ENCODE assay signal across 11 cellular contexts in the genomic region with DNA sequence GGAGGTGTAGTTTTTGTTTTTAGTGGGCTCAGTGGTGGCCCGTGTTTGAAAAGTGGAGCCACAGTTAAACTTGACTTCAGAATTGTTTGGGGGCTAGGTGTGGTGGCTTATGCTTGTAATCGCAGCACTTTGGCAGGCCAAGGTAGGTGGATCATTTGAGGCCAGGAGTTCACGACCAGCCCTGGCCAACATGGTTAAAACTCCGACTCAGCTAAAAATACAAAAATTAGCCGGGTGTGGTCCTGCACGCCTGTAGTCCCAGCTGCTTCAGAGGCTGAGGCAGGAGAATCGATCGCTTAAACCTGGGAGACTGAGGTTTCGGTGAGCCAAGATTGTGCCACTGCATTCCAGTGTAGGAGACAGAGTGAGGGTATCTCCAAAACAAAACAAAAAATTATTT. TPM values are rescaled to one million over a fixed set of nuclear protein-coding genes. Genes with fewer than 3 reads are reported as not detected.
DNase-seq lines count a peak whose midpoint lies in the region; ATAC-seq and TF ChIP-seq lines count a peak whose summit lies in the region.
"Had no signal": no experiment of that assay in that cellular context is flagged by ENCODE, and none has a peak within 500 bp of the region (broad histone marks: within the 10 kb centered on the region; RNA-seq: fewer than 3 reads in every experiment).

No MANE protein-coding gene starts in this region.

- H3F3A ChIP-seq in GM23338 (replicated peaks; ENCODE audit: low read depth), result peaks cover 28% of the 10 kb centered on the region; the same call in 1 of the 2 replicates

- CTCF ChIA-PET in activated CD4-positive, alpha-beta memory T cell treated with anti-CD3 and anti-CD28 coated beads, Interleukin-2, amount 10 ng/mL, durations not matched to agents 7 days and 5 days (lab: Charles Lee), result interaction anchor here (0.8 to 1.4 kb wide), 4 partner anchors 9 to 53 kb away, joined by 3 to 9 read pairs (median 3); a partner anchor contains a TSS
- CTCF ChIA-PET in HEK293T (lab: Yijun Ruan, JAX), result no interaction called here

- peak overlapping the region; percentile 100 for H3K4me2 ChIP-seq in GM23338

- ATAC-seq in GM23338 (no peak), memory B cell (ENCODE audit: low read depth) (no peak), HG02759 (IDR thresholded peaks at IDR 0.05; ENCODE audit: unreplicated experiment) (no peak)

- no peaks in the 10 kb centered on the region for H3K9me2 ChIP-seq in GM23338 (ENCODE audit: insufficient read depth)

- no peaks in the 10 kb centered on the region for H3K27me3 ChIP-seq in GM23338 (ENCODE audit: insufficient read depth)
- H3K27me3 ChIP-seq: dorsolateral prefrontal cortex had no signal

- H3K9me3 Mint-ChIP-seq in GM23338 (peaks cover 2% of the 10 kb centered on the region; the same call in 1 of the 3 replicates), memory B cell (no peaks in the 10 kb centered on the region)
- no peaks in the 10 kb centered on the region for H3K9me3 Mint-ChIP-seq in activated CD4-positive, alpha-beta memory T cell treated with anti-CD3 and anti-CD28 coated beads, Interleukin-2, amount 10 ng/mL, durations not matched to agents 7 days and 5 days

- H3K4me1 Mint-ChIP-seq in GM23338 (peaks cover 10% of the 10 kb centered on the region; the same call in 2 of the 3 replicates), memory B cell (peaks cover 14% of the 10 kb centered on the region)
- H3K4me1 Mint-ChIP-seq in activated CD4-positive, alpha-beta memory T cell treated with anti-CD3 and anti-CD28 coated beads, Interleukin-2, amount 10 ng/mL, durations not matched to agents 7 days and 5 days, result peaks cover 56% of the 10 kb centered on the region

- TF ChIP-seq CTCF in 22Rv1 (IDR thresholded peaks at IDR 0.05) (no peak), GM23338 (conservative IDR thresholded peaks at IDR 0.05; ENCODE audit: low read depth in 2 of 2) (no peak)

- peak overlapping the region; percentile 90; the same call in 1 of the 2 replicates for H3K27ac ChIP-seq in 22Rv1
- peak overlapping the region; percentile 97 for H3K27ac ChIP-seq in GM23338 (ENCODE audit: low read depth)

- peaks cover 9% of the 10 kb centered on the region; the same call in 1 of the 2 replicates for H4K20me1 ChIP-seq in GM23338 (replicated peaks; ENCODE audit: insufficient read depth)

- H3K79me2 ChIP-seq in GM23338 (replicated peaks; ENCODE audit: insufficient read depth), result peaks cover 75% of the 10 kb centered on the region

- H2AFZ ChIP-seq in GM23338, result no peak overlapping the region

- H3K4me3 ChIP-seq in GM23338, result peak overlapping the region; percentile 100

- DNase-seq in GM23338 (ENCODE audit: low spot score) (no peak), memory B cell (ENCODE audit: low spot score in 2 of 2) (no peak), HEK293T (ENCODE audit: extremely low spot score) (no peak), activated gamma-delta T cell (lab: John Stamatoyannopoulos, UW) (no peak), NCI-H146 (lab: John Stamatoyannopoulos, UW) (no peak)
- DNase-seq in activated CD4-positive, alpha-beta memory T cell treated with anti-CD3 and anti-CD28 coated beads, Interleukin-2, amount 10 ng/mL, durations not matched to agents 7 days and 5 days, result no peak
- DNase-seq: activated CD8-positive, alpha-beta memory T cell treated with anti-CD3 and anti-CD28 coated beads, Interleukin-2, amount 50 U/mL, for 48 hours; NCI-H2171 treated with DMSO at 0.1 percent for 48 hours had no signal

- peaks cover 66% of the 10 kb centered on the region for H3K36me3 Mint-ChIP-seq in GM23338 (ENCODE audit: low read depth)
- H3K36me3 Mint-ChIP-seq in activated CD4-positive, alpha-beta memory T cell treated with anti-CD3 and anti-CD28 coated beads, Interleukin-2, amount 10 ng/mL, durations not matched to agents 7 days and 5 days (ENCODE audit: low read depth), result peaks cover 52% of the 10 kb centered on the region
- peaks cover 8% of the 10 kb centered on the region for H3K36me3 Mint-ChIP-seq in memory B cell

- POLR2A ChIA-PET in activated CD4-positive, alpha-beta memory T cell treated with anti-CD3 and anti-CD28 coated beads, Interleukin-2, amount 10 ng/mL, durations not matched to agents 7 days and 5 days (lab: Charles Lee), result interaction anchor here (0.9 to 3.5 kb wide), 5 partner anchors 9 to 88 kb away, joined by 3 to 16 read pairs (median 5); a partner anchor contains a TSS
- POLR2A ChIA-PET in HEK293T (lab: Yijun Ruan, JAX), result interaction anchor here (1.6 to 3.3 kb wide), 2 partner anchors 10 to 11 kb away, joined by 5 to 12 read pairs; a partner anchor contains a TSS

- H3K27ac Mint-ChIP-seq in GM23338, result peak overlapping the region; percentile 88
- no peak overlapping the region for H3K27ac Mint-ChIP-seq in activated CD4-positive, alpha-beta memory T cell treated with anti-CD3 and anti-CD28 coated beads, Interleukin-2, amount 10 ng/mL, durations not matched to agents 7 days and 5 days
- H3K27ac Mint-ChIP-seq in memory B cell, result peak overlapping the region; percentile 94

- H3K36me3 ChIP-seq in GM23338 (ENCODE audit: insufficient read depth), result peaks cover 54% of the 10 kb centered on the region

- H3K4me1 ChIP-seq in GM23338 (ENCODE audit: insufficient read depth), result peaks cover 17% of the 10 kb centered on the region

- H3K27me3 Mint-ChIP-seq in GM23338 (ENCODE audit: insufficient read depth, low read depth, poor library complexity), result no peaks in the 10 kb centered on the region
- no peaks in the 10 kb centered on the region for H3K27me3 Mint-ChIP-seq in activated CD4-positive, alpha-beta memory T cell treated with anti-CD3 and anti-CD28 coated beads, Interleukin-2, amount 10 ng/mL, durations not matched to agents 7 days and 5 days
- H3K27me3 Mint-ChIP-seq in memory B cell, result no peaks in the 10 kb centered on the region

- peak overlapping the region; percentile 96 for H3K4me3 Mint-ChIP-seq in GM23338
- H3K4me3 Mint-ChIP-seq in activated CD4-positive, alpha-beta memory T cell treated with anti-CD3 and anti-CD28 coated beads, Interleukin-2, amount 10 ng/mL, durations not matched to agents 7 days and 5 days, result peak overlapping the region; percentile 17
- H3K4me3 Mint-ChIP-seq in memory B cell, result no peak overlapping the region

TF ChIP-seq in GM23338, 12 proteins besides CTCF, POLR2A, EP300 and RAD21 (continues in another document):
- TF ChIP-seq JUNB (IDR thresholded peaks at IDR 0.05; ENCODE audit: unreplicated experiment) (no peak), STAT1 (IDR thresholded peaks at IDR 0.05; ENCODE audit: unreplicated experiment) (no peak), NANOG (IDR thresholded peaks at IDR 0.05; ENCODE audit: borderline replicate concordance) (no peak), EZH2 (IDR thresholded peaks at IDR 0.05; ENCODE audit: low read depth, unreplicated experiment) (no peak), ZNF114 (CRISPR knock-in tag; IDR thresholded peaks at IDR 0.05) (no peak)
- TF ChIP-seq, protein P1, sequence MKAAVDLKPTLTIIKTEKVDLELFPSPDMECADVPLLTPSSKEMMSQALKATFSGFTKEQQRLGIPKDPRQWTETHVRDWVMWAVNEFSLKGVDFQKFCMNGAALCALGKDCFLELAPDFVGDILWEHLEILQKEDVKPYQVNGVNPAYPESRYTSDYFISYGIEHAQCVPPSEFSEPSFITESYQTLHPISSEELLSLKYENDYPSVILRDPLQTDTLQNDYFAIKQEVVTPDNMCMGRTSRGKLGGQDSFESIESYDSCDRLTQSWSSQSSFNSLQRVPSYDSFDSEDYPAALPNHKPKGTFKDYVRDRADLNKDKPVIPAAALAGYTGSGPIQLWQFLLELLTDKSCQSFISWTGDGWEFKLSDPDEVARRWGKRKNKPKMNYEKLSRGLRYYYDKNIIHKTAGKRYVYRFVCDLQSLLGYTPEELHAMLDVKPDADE (IDR thresholded peaks at IDR 0.05), result no peak

TF ChIP-seq in HEK293T, 16 proteins besides CTCF, POLR2A, EP300 and RAD21 (continues in another document):
- TF ChIP-seq BHLHE40 (IDR thresholded peaks at IDR 0.05; ENCODE audit: borderline replicate concordance) (no peak), ELF4 (IDR thresholded peaks at IDR 0.05) (no peak), HDGF (IDR thresholded peaks at IDR 0.05; ENCODE audit: borderline replicate concordance) (no peak), CTBP1 (IDR thresholded peaks at IDR 0.05; ENCODE audit: borderline replicate concordance) (no peak), FOXA1 (IDR thresholded peaks at IDR 0.05) (no peak), SUZ12 (IDR thresholded peaks at IDR 0.05) (no peak)
- TF ChIP-seq, protein P2, sequence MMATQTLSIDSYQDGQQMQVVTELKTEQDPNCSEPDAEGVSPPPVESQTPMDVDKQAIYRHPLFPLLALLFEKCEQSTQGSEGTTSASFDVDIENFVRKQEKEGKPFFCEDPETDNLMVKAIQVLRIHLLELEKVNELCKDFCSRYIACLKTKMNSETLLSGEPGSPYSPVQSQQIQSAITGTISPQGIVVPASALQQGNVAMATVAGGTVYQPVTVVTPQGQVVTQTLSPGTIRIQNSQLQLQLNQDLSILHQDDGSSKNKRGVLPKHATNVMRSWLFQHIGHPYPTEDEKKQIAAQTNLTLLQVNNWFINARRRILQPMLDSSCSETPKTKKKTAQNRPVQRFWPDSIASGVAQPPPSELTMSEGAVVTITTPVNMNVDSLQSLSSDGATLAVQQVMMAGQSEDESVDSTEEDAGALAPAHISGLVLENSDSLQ (IDR thresholded peaks at IDR 0.05), result no peak

RNA-seq across cellular contexts. Expression of a gene that starts 1.8 kb away (rescaled TPM):
- 266 and 318 TPM in 2 replicates for total RNA-seq in GM23338 (2014; rRNA removed; shearing (Covaris generic))
- polyA plus RNA-seq in GM23338 (2016; fragmentation: Nextera tagmentation; extraction: Ambion mirVana), result 497 and 505 TPM in 2 replicates
- total RNA-seq in activated CD4-positive, alpha-beta memory T cell treated with anti-CD3 and anti-CD28 coated beads, Interleukin-2, amount 10 ng/mL, durations not matched to agents 7 days and 5 days, result 100 to 1,000 TPM; 105 TPM

RNA-seq across cellular contexts. Expression of a gene that starts 2.1 kb away (rescaled TPM):
- 143 and 149 TPM in 2 replicates for total RNA-seq in GM23338 (2014; rRNA removed; shearing (Covaris generic))
- 35.8 and 38.3 TPM in 2 replicates for polyA plus RNA-seq in GM23338 (2016; fragmentation: Nextera tagmentation; extraction: Ambion mirVana)
- 10 to 100 TPM; 12.0 to 13.7 TPM for total RNA-seq in activated CD4-positive, alpha-beta memory T cell treated with anti-CD3 and anti-CD28 coated beads, Interleukin-2, amount 10 ng/mL, durations not matched to agents 7 days and 5 days

RNA-seq across cellular contexts. Expression of a gene that starts 10.7 kb away (rescaled TPM):
- 45.7 and 52.9 TPM in 2 replicates for total RNA-seq in GM23338 (2014; rRNA removed; shearing (Covaris generic))
- 31.4 and 32.9 TPM in 2 replicates for polyA plus RNA-seq in GM23338 (2016; fragmentation: Nextera tagmentation; extraction: Ambion mirVana)
- 100 to 1,000 TPM; 118 to 119 TPM for total RNA-seq in activated CD4-positive, alpha-beta memory T cell treated with anti-CD3 and anti-CD28 coated beads, Interleukin-2, amount 10 ng/mL, durations not matched to agents 7 days and 5 days

RNA-seq across cellular contexts. Expression of a gene that starts 39.4 kb away (rescaled TPM):
- not detected in 2 replicates for total RNA-seq in GM23338 (2014; rRNA removed; shearing (Covaris generic))
- polyA plus RNA-seq in GM23338 (2016; fragmentation: Nextera tagmentation; extraction: Ambion mirVana), result 0.38 TPM in 1 of 2 replicates, not detected in the other
- 1 to 10 TPM; 1.5 to 2.2 TPM for total RNA-seq in activated CD4-positive, alpha-beta memory T cell treated with anti-CD3 and anti-CD28 coated beads, Interleukin-2, amount 10 ng/mL, durations not matched to agents 7 days and 5 days

RNA-seq across cellular contexts. Expression of a gene that starts 52.9 kb away (rescaled TPM):
- not detected in 2 replicates for total RNA-seq in GM23338 (2014; rRNA removed; shearing (Covaris generic))
- 0.94 and 1.8 TPM in 2 replicates for polyA plus RNA-seq in GM23338 (2016; fragmentation: Nextera tagmentation; extraction: Ambion mirVana)
- 100 to 1,000 TPM; 482 to 505 TPM for total RNA-seq in activated CD4-positive, alpha-beta memory T cell treated with anti-CD3 and anti-CD28 coated beads, Interleukin-2, amount 10 ng/mL, durations not matched to agents 7 days and 5 days
